In genomic region chr20:57351042-57351783, GRCh38 we compare ENCODE assay signal across 1 cellular context.
TF ChIP-seq lines count a peak whose summit lies in the region.

Gene RAE1 (plus strand): TSS chr20:57351255. CDS start chr20:57354039, 2,784 bp downstream.

TF ChIP-seq in HepG2, 621 proteins besides CTCF, POLR2A, EP300 and RAD21 (continued from another document and continues in another):
- TF ChIP-seq ZNF737 (CRISPR knock-in tag; IDR thresholded peaks at IDR 0.05; ENCODE audit: borderline replicate concordance) (no peak), ZNF138 (CRISPR knock-in tag; IDR thresholded peaks at IDR 0.05; ENCODE audit: low read depth) (0 out of 2 replicates have a peak, but pooled peaks have one; percentile 83), RFX5 (IDR thresholded peaks at IDR 0.05; ENCODE audit: low read depth, low read length) (no peak), ZFP37 (CRISPR knock-in tag; IDR thresholded peaks at IDR 0.05; ENCODE audit: borderline replicate concordance) (peak; percentile 19; the same call in 1 of the 2 replicates), ZNF160 (CRISPR knock-in tag; IDR thresholded peaks at IDR 0.05) (peak; percentile 69), TBX3 (IDR thresholded peaks at IDR 0.05; ENCODE audit: borderline replicate concordance) (no peak), ZFP82 (CRISPR knock-in tag; IDR thresholded peaks at IDR 0.05; ENCODE audit: borderline replicate concordance) (peak; percentile 78; the same call in 1 of the 2 replicates), NPAS2 (CRISPR knock-in tag; IDR thresholded peaks at IDR 0.05; ENCODE audit: borderline replicate concordance) (no peak), ZNF460 (CRISPR knock-in tag; IDR thresholded peaks at IDR 0.05; ENCODE audit: borderline replicate concordance) (peak; percentile 49; the same call in 1 of the 2 replicates), XRCC5 (optimal IDR thresholded peaks at IDR 0.05; ENCODE audit: low read length) (no peak), HMGXB4 (CRISPR knock-in tag; IDR thresholded peaks at IDR 0.05; ENCODE audit: borderline replicate concordance in 1 of 2, low read depth in 1 of 2) (peak; percentile 83 to 95; a peak in 3 of 4 replicates), HNF4G (IDR thresholded peaks at IDR 0.05; ENCODE audit: borderline replicate concordance, low read depth, low read length) (no peak), HNF4G (CRISPR knock-in tag; IDR thresholded peaks at IDR 0.05; ENCODE audit: borderline replicate concordance, low read depth) (no peak), ZNF615 (CRISPR knock-in tag; IDR thresholded peaks at IDR 0.05; ENCODE audit: borderline replicate concordance) (no peak), MIER2 (CRISPR knock-in tag; IDR thresholded peaks at IDR 0.05) (no peak), GABPB1 (CRISPR knock-in tag; IDR thresholded peaks at IDR 0.05) (peak; percentile 97), TAF15 (IDR thresholded peaks at IDR 0.05; ENCODE audit: low read depth, low read length, poor library complexity, severe bottlenecking) (no peak), KMT2B (CRISPR knock-in tag; IDR thresholded peaks at IDR 0.05) (peak; percentile 95), ZNF720 (CRISPR knock-in tag; IDR thresholded peaks at IDR 0.05) (no peak; the same call in 1 of the 2 replicates), TEAD2 (CRISPR knock-in tag; IDR thresholded peaks at IDR 0.05) (0 out of 2 replicates have a peak, but pooled peaks have one; percentile 43), HOXA5 (CRISPR knock-in tag; IDR thresholded peaks at IDR 0.05) (peak; percentile 75; the same call in 1 of the 2 replicates), KDM5B (CRISPR knock-in tag; IDR thresholded peaks at IDR 0.05; ENCODE audit: borderline replicate concordance) (peak; percentile 99), SP1 (IDR thresholded peaks at IDR 0.05) (no peak), SP1 (CRISPR knock-in tag; IDR thresholded peaks at IDR 0.05) (no peak; the same call in 1 of the 2 replicates), SIN3A (IDR thresholded peaks at IDR 0.05; ENCODE audit: borderline replicate concordance, low read depth, low read length) (no peak), ZSCAN9 (CRISPR knock-in tag; IDR thresholded peaks at IDR 0.05; ENCODE audit: borderline replicate concordance) (peak; percentile 40; the same call in 1 of the 2 replicates), GZF1 (CRISPR knock-in tag; IDR thresholded peaks at IDR 0.05) (no peak), CBX1 (IDR thresholded peaks at IDR 0.05; ENCODE audit: low read depth) (no peak), ZNF589 (CRISPR knock-in tag; conservative IDR thresholded peaks at IDR 0.05) (peak; percentile 83; the same call in 1 of the 2 replicates), SMAD9 (CRISPR knock-in tag; IDR thresholded peaks at IDR 0.05) (peak; percentile 37; the same call in 1 of the 2 replicates), NCOA2 (CRISPR knock-in tag; IDR thresholded peaks at IDR 0.05) (0 out of 2 replicates have a peak, but pooled peaks have one; percentile 11), RFXAP (CRISPR knock-in tag; IDR thresholded peaks at IDR 0.05; ENCODE audit: borderline replicate concordance) (0 out of 2 replicates have a peak, but pooled peaks have one; percentile 44), BATF2 (CRISPR knock-in tag; IDR thresholded peaks at IDR 0.05) (peak; percentile 68; the same call in 1 of the 2 replicates), TBP (CRISPR knock-in tag; IDR thresholded peaks at IDR 0.05) (no peak), ZNF569 (CRISPR knock-in tag; IDR thresholded peaks at IDR 0.05; ENCODE audit: borderline replicate concordance) (no peak), MAFF (IDR thresholded peaks at IDR 0.05; ENCODE audit: low read depth, low read length) (peak; percentile 35; the same call in 1 of the 2 replicates), CREB3 (CRISPR knock-in tag; IDR thresholded peaks at IDR 0.05) (no peak), ZNF329 (CRISPR knock-in tag; IDR thresholded peaks at IDR 0.05; ENCODE audit: low read depth) (peak; percentile 66; the same call in 1 of the 2 replicates), HNRNPH1 (optimal IDR thresholded peaks at IDR 0.05; ENCODE audit: low read depth, low read length) (no peak), GLI4 (CRISPR knock-in tag; IDR thresholded peaks at IDR 0.05; ENCODE audit: borderline replicate concordance) (peak; percentile 62; the same call in 1 of the 2 replicates), TFE3 (CRISPR knock-in tag; IDR thresholded peaks at IDR 0.05) (peak; percentile 49)
- TF ChIP-seq, protein P1, sequence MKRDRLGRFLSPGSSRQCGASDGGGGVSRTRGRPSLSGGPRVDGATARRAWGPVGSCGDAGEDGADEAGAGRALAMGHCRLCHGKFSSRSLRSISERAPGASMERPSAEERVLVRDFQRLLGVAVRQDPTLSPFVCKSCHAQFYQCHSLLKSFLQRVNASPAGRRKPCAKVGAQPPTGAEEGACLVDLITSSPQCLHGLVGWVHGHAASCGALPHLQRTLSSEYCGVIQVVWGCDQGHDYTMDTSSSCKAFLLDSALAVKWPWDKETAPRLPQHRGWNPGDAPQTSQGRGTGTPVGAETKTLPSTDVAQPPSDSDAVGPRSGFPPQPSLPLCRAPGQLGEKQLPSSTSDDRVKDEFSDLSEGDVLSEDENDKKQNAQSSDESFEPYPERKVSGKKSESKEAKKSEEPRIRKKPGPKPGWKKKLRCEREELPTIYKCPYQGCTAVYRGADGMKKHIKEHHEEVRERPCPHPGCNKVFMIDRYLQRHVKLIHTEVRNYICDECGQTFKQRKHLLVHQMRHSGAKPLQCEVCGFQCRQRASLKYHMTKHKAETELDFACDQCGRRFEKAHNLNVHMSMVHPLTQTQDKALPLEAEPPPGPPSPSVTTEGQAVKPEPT (CRISPR knock-in tag; IDR thresholded peaks at IDR 0.05; ENCODE audit: low read depth) = peak; percentile 97
- TF ChIP-seq, protein P2, sequence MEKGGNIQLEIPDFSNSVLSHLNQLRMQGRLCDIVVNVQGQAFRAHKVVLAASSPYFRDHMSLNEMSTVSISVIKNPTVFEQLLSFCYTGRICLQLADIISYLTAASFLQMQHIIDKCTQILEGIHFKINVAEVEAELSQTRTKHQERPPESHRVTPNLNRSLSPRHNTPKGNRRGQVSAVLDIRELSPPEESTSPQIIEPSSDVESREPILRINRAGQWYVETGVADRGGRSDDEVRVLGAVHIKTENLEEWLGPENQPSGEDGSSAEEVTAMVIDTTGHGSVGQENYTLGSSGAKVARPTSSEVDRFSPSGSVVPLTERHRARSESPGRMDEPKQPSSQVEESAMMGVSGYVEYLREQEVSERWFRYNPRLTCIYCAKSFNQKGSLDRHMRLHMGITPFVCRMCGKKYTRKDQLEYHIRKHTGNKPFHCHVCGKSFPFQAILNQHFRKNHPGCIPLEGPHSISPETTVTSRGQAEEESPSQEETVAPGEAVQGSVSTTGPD (CRISPR knock-in tag; IDR thresholded peaks at IDR 0.05) = no peak
- TF ChIP-seq, protein P3, sequence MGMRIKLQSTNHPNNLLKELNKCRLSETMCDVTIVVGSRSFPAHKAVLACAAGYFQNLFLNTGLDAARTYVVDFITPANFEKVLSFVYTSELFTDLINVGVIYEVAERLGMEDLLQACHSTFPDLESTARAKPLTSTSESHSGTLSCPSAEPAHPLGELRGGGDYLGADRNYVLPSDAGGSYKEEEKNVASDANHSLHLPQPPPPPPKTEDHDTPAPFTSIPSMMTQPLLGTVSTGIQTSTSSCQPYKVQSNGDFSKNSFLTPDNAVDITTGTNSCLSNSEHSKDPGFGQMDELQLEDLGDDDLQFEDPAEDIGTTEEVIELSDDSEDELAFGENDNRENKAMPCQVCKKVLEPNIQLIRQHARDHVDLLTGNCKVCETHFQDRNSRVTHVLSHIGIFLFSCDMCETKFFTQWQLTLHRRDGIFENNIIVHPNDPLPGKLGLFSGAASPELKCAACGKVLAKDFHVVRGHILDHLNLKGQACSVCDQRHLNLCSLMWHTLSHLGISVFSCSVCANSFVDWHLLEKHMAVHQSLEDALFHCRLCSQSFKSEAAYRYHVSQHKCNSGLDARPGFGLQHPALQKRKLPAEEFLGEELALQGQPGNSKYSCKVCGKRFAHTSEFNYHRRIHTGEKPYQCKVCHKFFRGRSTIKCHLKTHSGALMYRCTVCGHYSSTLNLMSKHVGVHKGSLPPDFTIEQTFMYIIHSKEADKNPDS (CRISPR knock-in tag; IDR thresholded peaks at IDR 0.05) = no peak; the same call in 1 of the 2 replicates
- TF ChIP-seq, protein P4, sequence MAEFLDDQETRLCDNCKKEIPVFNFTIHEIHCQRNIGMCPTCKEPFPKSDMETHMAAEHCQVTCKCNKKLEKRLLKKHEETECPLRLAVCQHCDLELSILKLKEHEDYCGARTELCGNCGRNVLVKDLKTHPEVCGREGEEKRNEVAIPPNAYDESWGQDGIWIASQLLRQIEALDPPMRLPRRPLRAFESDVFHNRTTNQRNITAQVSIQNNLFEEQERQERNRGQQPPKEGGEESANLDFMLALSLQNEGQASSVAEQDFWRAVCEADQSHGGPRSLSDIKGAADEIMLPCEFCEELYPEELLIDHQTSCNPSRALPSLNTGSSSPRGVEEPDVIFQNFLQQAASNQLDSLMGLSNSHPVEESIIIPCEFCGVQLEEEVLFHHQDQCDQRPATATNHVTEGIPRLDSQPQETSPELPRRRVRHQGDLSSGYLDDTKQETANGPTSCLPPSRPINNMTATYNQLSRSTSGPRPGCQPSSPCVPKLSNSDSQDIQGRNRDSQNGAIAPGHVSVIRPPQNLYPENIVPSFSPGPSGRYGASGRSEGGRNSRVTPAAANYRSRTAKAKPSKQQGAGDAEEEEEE (CRISPR knock-in tag; IDR thresholded peaks at IDR 0.05; ENCODE audit: borderline replicate concordance) = no peak
- TF ChIP-seq, protein P5, sequence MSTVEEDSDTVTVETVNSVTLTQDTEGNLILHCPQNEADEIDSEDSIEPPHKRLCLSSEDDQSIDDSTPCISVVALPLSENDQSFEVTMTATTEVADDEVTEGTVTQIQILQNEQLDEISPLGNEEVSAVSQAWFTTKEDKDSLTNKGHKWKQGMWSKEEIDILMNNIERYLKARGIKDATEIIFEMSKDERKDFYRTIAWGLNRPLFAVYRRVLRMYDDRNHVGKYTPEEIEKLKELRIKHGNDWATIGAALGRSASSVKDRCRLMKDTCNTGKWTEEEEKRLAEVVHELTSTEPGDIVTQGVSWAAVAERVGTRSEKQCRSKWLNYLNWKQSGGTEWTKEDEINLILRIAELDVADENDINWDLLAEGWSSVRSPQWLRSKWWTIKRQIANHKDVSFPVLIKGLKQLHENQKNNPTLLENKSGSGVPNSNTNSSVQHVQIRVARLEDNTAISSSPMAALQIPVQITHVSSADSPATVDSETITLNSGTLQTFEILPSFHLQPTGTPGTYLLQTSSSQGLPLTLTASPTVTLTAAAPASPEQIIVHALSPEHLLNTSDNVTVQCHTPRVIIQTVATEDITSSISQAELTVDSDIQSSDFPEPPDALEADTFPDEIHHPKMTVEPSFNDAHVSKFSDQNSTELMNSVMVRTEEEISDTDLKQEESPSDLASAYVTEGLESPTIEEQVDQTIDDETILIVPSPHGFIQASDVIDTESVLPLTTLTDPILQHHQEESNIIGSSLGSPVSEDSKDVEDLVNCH (CRISPR knock-in tag; IDR thresholded peaks at IDR 0.05) = 0 out of 2 replicates have a peak, but pooled peaks have one; percentile 81
- TF ChIP-seq, protein P6, sequence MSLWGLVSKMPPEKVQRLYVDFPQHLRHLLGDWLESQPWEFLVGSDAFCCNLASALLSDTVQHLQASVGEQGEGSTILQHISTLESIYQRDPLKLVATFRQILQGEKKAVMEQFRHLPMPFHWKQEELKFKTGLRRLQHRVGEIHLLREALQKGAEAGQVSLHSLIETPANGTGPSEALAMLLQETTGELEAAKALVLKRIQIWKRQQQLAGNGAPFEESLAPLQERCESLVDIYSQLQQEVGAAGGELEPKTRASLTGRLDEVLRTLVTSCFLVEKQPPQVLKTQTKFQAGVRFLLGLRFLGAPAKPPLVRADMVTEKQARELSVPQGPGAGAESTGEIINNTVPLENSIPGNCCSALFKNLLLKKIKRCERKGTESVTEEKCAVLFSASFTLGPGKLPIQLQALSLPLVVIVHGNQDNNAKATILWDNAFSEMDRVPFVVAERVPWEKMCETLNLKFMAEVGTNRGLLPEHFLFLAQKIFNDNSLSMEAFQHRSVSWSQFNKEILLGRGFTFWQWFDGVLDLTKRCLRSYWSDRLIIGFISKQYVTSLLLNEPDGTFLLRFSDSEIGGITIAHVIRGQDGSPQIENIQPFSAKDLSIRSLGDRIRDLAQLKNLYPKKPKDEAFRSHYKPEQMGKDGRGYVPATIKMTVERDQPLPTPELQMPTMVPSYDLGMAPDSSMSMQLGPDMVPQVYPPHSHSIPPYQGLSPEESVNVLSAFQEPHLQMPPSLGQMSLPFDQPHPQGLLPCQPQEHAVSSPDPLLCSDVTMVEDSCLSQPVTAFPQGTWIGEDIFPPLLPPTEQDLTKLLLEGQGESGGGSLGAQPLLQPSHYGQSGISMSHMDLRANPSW (CRISPR knock-in tag; IDR thresholded peaks at IDR 0.05; ENCODE audit: borderline replicate concordance) = no peak
